Comparison of ENCODE assay signal across 1 cellular context in genomic region chr12:19893514-19893913, GRCh38.
TF ChIP-seq lines count a peak whose summit lies in the region.

No MANE protein-coding gene starts in this region.

TF ChIP-seq in HepG2, 621 proteins besides CTCF, POLR2A, EP300 and RAD21 (continued from another document):
- TF ChIP-seq FUBP1 (CRISPR knock-in tag; IDR thresholded peaks at IDR 0.05; ENCODE audit: borderline replicate concordance) (no peak), IRX3 (CRISPR knock-in tag; IDR thresholded peaks at IDR 0.05; ENCODE audit: borderline replicate concordance, low read depth) (no peak), SMARCC2 (IDR thresholded peaks at IDR 0.05) (no peak), MZF1 (CRISPR knock-in tag; IDR thresholded peaks at IDR 0.05; ENCODE audit: borderline replicate concordance) (no peak), THAP11 (CRISPR knock-in tag; IDR thresholded peaks at IDR 0.05) (no peak)
